In the genomic region with DNA sequence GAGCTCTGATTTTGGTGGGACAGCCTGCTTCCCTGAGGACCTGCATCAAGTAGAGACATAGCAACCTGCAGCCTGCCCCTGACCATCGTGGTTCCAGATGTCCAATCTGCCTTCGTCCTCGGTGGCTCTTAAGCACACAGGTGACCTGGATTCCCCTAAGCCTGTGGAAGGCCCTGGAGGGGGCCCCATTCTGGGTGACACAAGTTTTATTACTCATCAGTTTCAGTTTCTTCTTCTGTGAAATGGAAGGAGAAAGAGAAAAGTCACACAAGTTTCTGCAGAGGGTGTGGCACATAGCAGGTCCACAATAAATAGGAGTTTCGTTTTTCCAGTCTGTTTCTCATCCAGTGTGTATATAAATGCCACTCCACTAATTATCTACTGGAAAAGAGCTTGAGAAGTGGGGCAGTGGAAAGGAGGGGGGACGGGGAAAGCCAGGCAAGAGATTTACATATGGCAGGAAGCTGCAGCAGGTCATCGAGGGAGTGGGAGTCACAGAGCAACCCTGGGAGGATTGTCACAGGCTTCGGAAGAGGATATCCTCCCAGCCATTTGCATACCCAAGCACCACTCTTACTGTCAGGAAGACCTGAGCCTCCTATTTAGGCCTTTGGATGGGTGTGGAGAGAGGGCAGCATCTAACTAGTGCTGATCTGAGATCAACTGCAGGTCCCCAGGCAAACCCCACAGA, we compare ENCODE assay signal across 12 cellular contexts. TPM values are rescaled to one million over a fixed set of nuclear protein-coding genes. Genes with fewer than 3 reads are reported as not detected.
A peak's percentile ranks its signal among the peaks of the same experiment; 100 is the strongest.
DNase-seq lines count a peak whose midpoint lies in the region; ATAC-seq, FAIRE-seq and TF ChIP-seq lines count a peak whose summit lies in the region.
"Had no signal": no experiment of that assay in that cellular context is flagged by ENCODE, and none has a peak within 500 bp of the region (broad histone marks: within the 10 kb centered on the region; RNA-seq: fewer than 3 reads in every experiment).

No MANE protein-coding gene starts in this region.

- H3K4me1 ChIP-seq in CD4-positive, CD25-positive, alpha-beta regulatory T cell (ENCODE audit: control insufficient read depth, insufficient read depth, low read length, poor library complexity, severe bottlenecking), result peaks cover 36% of the 10 kb centered on the region
- peaks cover 0 to 5% of the 10 kb centered on the region in 2 donors for H3K4me1 ChIP-seq in thyroid gland

- peak overlapping the region; percentile 8 to 95 (median 61) for H3K27ac Mint-ChIP-seq in CD4-positive, CD25-positive, alpha-beta regulatory T cell
- peak overlapping the region; percentile 80 to 96 for H3K27ac Mint-ChIP-seq in activated naive CD4-positive, alpha-beta T cell treated with anti-CD3 and anti-CD28 coated beads, Interleukin-2, amount 50 U/mL, for 72 hours

- TF ChIP-seq POLR2A in thyroid gland (IDR thresholded peaks at IDR 0.05), result no peak

- no peaks in the 10 kb centered on the region for H3K27me3 Mint-ChIP-seq in CD4-positive, CD25-positive, alpha-beta regulatory T cell
- H3K27me3 Mint-ChIP-seq: CD4-positive, alpha-beta T cell had no signal

- no peak overlapping the region for H3K27ac ChIP-seq in CD4-positive, CD25-positive, alpha-beta regulatory T cell (ENCODE audit: insufficient read depth, low read length, poor library complexity, severe bottlenecking)
- no peak overlapping the region for H3K27ac ChIP-seq in thyroid gland
- H3K27ac ChIP-seq: cardiac muscle cell, upper lobe of left lung had no signal

- H3K9me3 ChIP-seq in CD4-positive, CD25-positive, alpha-beta regulatory T cell (ENCODE audit: control insufficient read depth in 2 of 2, low read length in 2 of 2), result no peaks in the 10 kb centered on the region
- H3K9me3 ChIP-seq in thyroid gland, result no peaks in the 10 kb centered on the region
- H3K9me3 ChIP-seq: upper lobe of left lung had no signal

- H3K27me3 ChIP-seq in CD4-positive, CD25-positive, alpha-beta regulatory T cell (ENCODE audit: control insufficient read depth, insufficient read depth, low read length), result no peaks in the 10 kb centered on the region
- H3K27me3 ChIP-seq in thyroid gland, result no peaks in the 10 kb centered on the region
- H3K27me3 ChIP-seq: cardiac muscle cell, upper lobe of left lung had no signal

- no peak for FAIRE-seq in HTR-8/SVneo (lab: Jason Lieb, UNC)
- FAIRE-seq in D721Med (lab: Jason Lieb, UNC), result no peak

- peak overlapping the region; percentile 30 for H3K4me3 ChIP-seq in CD4-positive, CD25-positive, alpha-beta regulatory T cell (ENCODE audit: low read depth, low read length)
- H3K4me3 ChIP-seq in thyroid gland (replicated peaks in 1 of 3), result no peak overlapping the region
- H3K4me3 ChIP-seq: cardiac muscle cell, upper lobe of left lung had no signal

- TF ChIP-seq CTCF in thyroid gland (IDR thresholded peaks at IDR 0.05) (no peak), D721Med (IDR thresholded peaks at IDR 0.05; ENCODE audit: insufficient read depth, missing control alignments) (no peak)

- peaks cover 0 to 1% (median 0%) of the 10 kb centered on the region in 7 donors for H3K9me3 Mint-ChIP-seq in CD4-positive, CD25-positive, alpha-beta regulatory T cell
- H3K9me3 Mint-ChIP-seq in activated naive CD4-positive, alpha-beta T cell treated with anti-CD3 and anti-CD28 coated beads, Interleukin-2, amount 50 U/mL, for 72 hours, result peaks cover 0 to 4% of the 10 kb centered on the region in 2 donors
- H3K9me3 Mint-ChIP-seq: CD4-positive, alpha-beta T cell had no signal

- H3K4me3 Mint-ChIP-seq in CD4-positive, CD25-positive, alpha-beta regulatory T cell, result peak overlapping the region in 1 of 4 donors; percentile 25
- H3K4me3 Mint-ChIP-seq: CD4-positive, alpha-beta T cell had no signal

- peaks cover 18 to 43% (median 31%) of the 10 kb centered on the region in 4 donors for H3K4me1 Mint-ChIP-seq in CD4-positive, CD25-positive, alpha-beta regulatory T cell

- peak in 1 of 2 donors; percentile 26 for ATAC-seq in CD4-positive, CD25-positive, alpha-beta regulatory T cell (ENCODE audit: low read depth in 2 of 2)
- ATAC-seq in GM18907 (IDR thresholded peaks at IDR 0.05; ENCODE audit: unreplicated experiment) (peak; percentile 48), HG03139 (IDR thresholded peaks at IDR 0.05; ENCODE audit: unreplicated experiment) (peak; percentile 44)
- peak; percentile 48 to 69 for ATAC-seq in activated naive CD4-positive, alpha-beta T cell treated with anti-CD3 and anti-CD28 coated beads, Interleukin-2, amount 50 U/mL, for 72 hours

- peak in 1 of 3 donors; percentile 79 for DNase-seq in CD4-positive, CD25-positive, alpha-beta regulatory T cell
- DNase-seq in activated naive CD4-positive, alpha-beta T cell treated with anti-CD3 and anti-CD28 coated beads, Interleukin-2, amount 50 U/mL, for 72 hours (ENCODE audit: low spot score in 2 of 2), result peak in 1 of 2 donors; percentile 51
- DNase-seq in HTR-8/SVneo (ENCODE audit: insufficient read length, low spot score) (no peak), thyroid gland (no peak), D721Med (ENCODE audit: insufficient read length, low spot score) (no peak), NCI-H2171 (lab: John Stamatoyannopoulos, UW) (no peak)
- DNase-seq: CD4-positive, alpha-beta T cell; NCI-H1417 treated with DMSO at 0.1 percent for 48 hours had no signal

- no peaks in the 10 kb centered on the region for H3K36me3 ChIP-seq in CD4-positive, CD25-positive, alpha-beta regulatory T cell (ENCODE audit: control insufficient read depth, insufficient read depth, low read length)
- H3K36me3 ChIP-seq in thyroid gland, result no peaks in the 10 kb centered on the region
- H3K36me3 ChIP-seq: cardiac muscle cell, upper lobe of left lung had no signal

- WGBS in thyroid gland, 2 donors, result 57 to 59% methylated on average over 7 of the region's 7 CpGs

- intact Hi-C loops in thyroid gland (cut with DNase I), result no loop called here

- H3K36me3 Mint-ChIP-seq in CD4-positive, CD25-positive, alpha-beta regulatory T cell, result no peaks in the 10 kb centered on the region
- H3K36me3 Mint-ChIP-seq in activated naive CD4-positive, alpha-beta T cell treated with anti-CD3 and anti-CD28 coated beads, Interleukin-2, amount 50 U/mL, for 72 hours, result no peaks in the 10 kb centered on the region

RNA-seq across cellular contexts. Expression of gene NOS2, which starts 10.0 kb away (rescaled TPM):
- total RNA-seq in CD4-positive, CD25-positive, alpha-beta regulatory T cell, result 0.15 TPM
- not detected for polyA plus RNA-seq in CD4-positive, CD25-positive, alpha-beta regulatory T cell
- not detected for total RNA-seq in activated naive CD4-positive, alpha-beta T cell treated with anti-CD3 and anti-CD28 coated beads, Interleukin-2, amount 50 U/mL, for 72 hours
- 1 to 10 TPM in 1 of 4 donors, under 1 TPM in 1, not detected in 2; 0.22 to 1.1 TPM for total RNA-seq in thyroid gland
